In the genomic region with DNA sequence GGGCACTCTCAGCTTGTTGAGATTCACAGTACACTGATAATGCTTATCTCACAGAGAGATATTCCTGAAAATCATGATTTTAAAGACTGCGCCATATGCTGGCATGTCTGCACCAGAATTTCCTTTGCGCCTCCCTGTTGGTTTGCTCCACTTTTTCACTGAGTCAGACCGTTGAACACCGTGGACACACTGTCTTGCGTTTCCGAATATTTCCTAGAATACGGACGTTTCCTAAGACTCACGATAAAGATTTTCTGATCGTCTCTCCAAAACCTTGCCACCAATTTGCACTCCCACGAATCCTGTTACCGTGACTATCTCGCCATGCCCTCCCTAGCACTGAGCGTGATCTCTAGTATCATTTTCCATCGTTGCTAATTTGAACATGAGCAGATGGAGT, we compare ENCODE assay signal across 1 cellular context.
TF ChIP-seq lines count a peak whose summit lies in the region.

No MANE protein-coding gene starts in this region.

TF ChIP-seq in IMR-90, 13 proteins besides CTCF, POLR2A, EP300 and RAD21 (continued from another document):
- TF ChIP-seq, protein P1, sequence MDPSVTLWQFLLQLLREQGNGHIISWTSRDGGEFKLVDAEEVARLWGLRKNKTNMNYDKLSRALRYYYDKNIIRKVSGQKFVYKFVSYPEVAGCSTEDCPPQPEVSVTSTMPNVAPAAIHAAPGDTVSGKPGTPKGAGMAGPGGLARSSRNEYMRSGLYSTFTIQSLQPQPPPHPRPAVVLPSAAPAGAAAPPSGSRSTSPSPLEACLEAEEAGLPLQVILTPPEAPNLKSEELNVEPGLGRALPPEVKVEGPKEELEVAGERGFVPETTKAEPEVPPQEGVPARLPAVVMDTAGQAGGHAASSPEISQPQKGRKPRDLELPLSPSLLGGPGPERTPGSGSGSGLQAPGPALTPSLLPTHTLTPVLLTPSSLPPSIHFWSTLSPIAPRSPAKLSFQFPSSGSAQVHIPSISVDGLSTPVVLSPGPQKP (IDR thresholded peaks at IDR 0.05; ENCODE audit: borderline replicate concordance, low read depth, low read length) = no peak
- no peak for TF ChIP-seq MAZ (IDR thresholded peaks at IDR 0.05; ENCODE audit: borderline replicate concordance, low read depth, low read length)
